ENCODE assay signal across 20 cellular contexts in the genomic region with DNA sequence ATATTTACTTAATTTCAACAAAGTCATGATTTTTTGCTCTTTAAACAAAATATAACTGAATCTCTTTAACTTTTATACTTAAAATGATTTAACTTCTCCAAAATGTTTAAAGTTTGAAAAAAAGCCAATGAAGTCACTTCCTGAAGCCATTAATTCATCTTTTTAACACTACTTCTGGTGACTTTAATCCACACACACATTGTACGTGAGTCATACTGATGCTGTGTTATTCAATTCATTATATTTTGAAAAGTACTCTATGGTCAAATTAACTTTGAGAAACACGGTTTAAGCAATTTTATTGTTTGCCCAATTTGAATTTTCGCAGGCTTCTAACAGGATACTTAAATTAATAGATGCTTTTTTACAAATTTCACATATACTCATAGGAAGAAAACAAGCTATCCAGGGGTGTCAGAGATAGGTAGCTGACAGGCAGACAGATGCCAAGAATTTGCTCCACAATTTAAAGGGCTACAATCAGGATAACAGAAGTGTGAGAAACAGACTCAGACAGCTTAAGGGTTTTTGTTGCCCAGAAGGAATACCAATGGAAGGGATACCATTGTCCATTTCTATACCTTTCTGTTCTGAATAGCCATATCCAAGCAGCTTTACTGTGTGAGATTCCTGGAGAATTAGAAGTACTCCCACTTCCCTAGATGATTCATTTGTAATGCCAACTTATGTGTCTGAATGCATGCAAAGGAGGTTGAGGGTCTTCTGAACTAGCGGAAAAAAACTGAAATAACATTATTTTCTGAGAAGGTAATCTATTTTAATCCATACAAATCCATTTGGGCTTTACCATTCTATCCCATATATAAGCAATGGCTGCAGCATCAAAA.
DNase-seq lines count a peak whose midpoint lies in the region; ATAC-seq and TF ChIP-seq lines count a peak whose summit lies in the region.
"Had no signal": no experiment of that assay in that cellular context is flagged by ENCODE, and none has a peak within 500 bp of the region (broad histone marks: within the 10 kb centered on the region; RNA-seq: fewer than 3 reads in every experiment).

No MANE protein-coding gene starts in this region.

- H3K4me1 ChIP-seq in SK-N-SH (ENCODE audit: control insufficient read depth in 1 of 2, insufficient read depth in 2 of 2, low read depth in 1 of 2, low read length in 1 of 2) (peaks cover 29% of the 10 kb centered on the region in 2 experiments; a peak in 3 of 4 replicates), smooth muscle cell (ENCODE audit: low read depth) (peaks cover 37% of the 10 kb centered on the region)

- DNase-seq in SK-N-SH (no peak), dermis blood vessel endothelial cell (peak; percentile 64), left ventricle myocardium superior (no peak), smooth muscle cell (lab: John Stamatoyannopoulos, UW; ENCODE audit: unreplicated experiment) (no peak), MG63 (no peak), foreskin melanocyte (no peak)
- DNase-seq in activated naive CD4-positive, alpha-beta T cell treated with anti-CD3 and anti-CD28 coated beads, Interleukin-2, amount 50 U/mL, for 16 hours: no peak
- DNase-seq: activated CD4-positive, alpha-beta T cell treated with anti-CD3 and anti-CD28 coated beads for 48 hours; activated CD8-positive, alpha-beta memory T cell treated with anti-CD3 and anti-CD28 coated beads, Interleukin-2, amount 50 U/mL, for 48 hours; activated gamma-delta T cell; CD4-positive, alpha-beta T cell; head of caudate nucleus; NCI-H1048; NCI-H2081 treated with DMSO at 0.1 percent for 48 hours; NCI-H526; retina; stimulated activated naive CD8-positive, alpha-beta T cell treated with anti-CD3 and anti-CD28 coated beads, Interleukin-15, amount 100 ng/mL, for 72 hours; upper lobe of left lung had no signal

- H3K36me3 ChIP-seq in SK-N-SH (replicated peaks in 1 of 2; ENCODE audit: control insufficient read depth in 1 of 2, insufficient read depth in 2 of 2, low read length in 1 of 2) (peaks cover 0 to 8% of the 10 kb centered on the region in 2 experiments), smooth muscle cell (ENCODE audit: low read depth) (no peaks in the 10 kb centered on the region), MG63 (no peaks in the 10 kb centered on the region; the same call in 1 of the 2 replicates)
- H3K36me3 ChIP-seq: upper lobe of left lung had no signal

- peaks cover 79% of the 10 kb centered on the region for H4K20me1 ChIP-seq in SK-N-SH (ENCODE audit: insufficient read depth)
- H4K20me1 ChIP-seq in smooth muscle cell (ENCODE audit: low read depth): peaks cover 49% of the 10 kb centered on the region

- intact Hi-C loops in left ventricle myocardium superior (cut with micrococcal nuclease): loop anchor here (10.0 kb wide), 1 partner anchor 75 kb away; no protein-coding TSS in a partner anchor

- peak overlapping the region; percentile 11 to 29; a peak in 3 of 4 replicates for H3K27ac ChIP-seq in SK-N-SH (ENCODE audit: low read depth in 2 of 2, low read length in 1 of 2)
- H3K27ac ChIP-seq in smooth muscle cell (ENCODE audit: low read depth): peak overlapping the region; percentile 75
- H3K27ac ChIP-seq: 22Rv1, upper lobe of left lung had no signal

- WGBS in SK-N-SH (ENCODE audit: low lambda C conversion rate): 65% methylated on average over 4 of the region's 4 CpGs
- 56% methylated on average over 4 of the region's 4 CpGs for WGBS in smooth muscle cell (ENCODE audit: low lambda C conversion rate)

- TF ChIP-seq RAD21 in SK-N-SH (IDR thresholded peaks at IDR 0.05; ENCODE audit: low read length): no peak

- TF ChIP-seq CTCF in SK-N-SH (IDR thresholded peaks at IDR 0.05): no peak
- TF ChIP-seq CTCF in smooth muscle cell (IDR thresholded peaks at IDR 0.05; ENCODE audit: borderline replicate concordance, insufficient read depth, poor library complexity, severe bottlenecking): no peak

- ATAC-seq in SK-N-SH treated with all-trans-retinoic acid at 6 μM for 48 hours: no peak
- peak; percentile 55 for ATAC-seq in left ventricle myocardium superior
- ATAC-seq: stimulated activated naive CD8-positive, alpha-beta T cell treated with anti-CD3 and anti-CD28 coated beads, Interleukin-15, amount 100 ng/mL, for 72 hours had no signal

- TF ChIP-seq EP300 in SK-N-SH (IDR thresholded peaks at IDR 0.05; ENCODE audit: borderline replicate concordance in 1 of 2, low read depth in 1 of 2, low read length in 1 of 2): no peak

- peaks cover 6% of the 10 kb centered on the region for H3F3A ChIP-seq in SK-N-SH (replicated peaks; ENCODE audit: insufficient read depth)
- peaks cover 7% of the 10 kb centered on the region for H3F3A ChIP-seq in smooth muscle cell (ENCODE audit: low read depth)

- H3K4me3 ChIP-seq in SK-N-SH (ENCODE audit: low read depth in 2 of 2, low read length in 1 of 2) (no peak overlapping the region), smooth muscle cell (no peak overlapping the region), MG63 (no peak overlapping the region)
- H3K4me3 ChIP-seq: upper lobe of left lung had no signal

- CTCF ChIA-PET in SK-N-SH (lab: Yijun Ruan, JAX): interaction anchor here (0.9 to 1.7 kb wide), 3 partner anchors 149 to 278 kb away, joined by 3 to 4 read pairs (median 3); no protein-coding TSS in a partner anchor

- no peak overlapping the region for H2AFZ ChIP-seq in SK-N-SH (ENCODE audit: low read depth)
- H2AFZ ChIP-seq in smooth muscle cell (ENCODE audit: low read depth): no peak overlapping the region

- no peaks in the 10 kb centered on the region for H3K27me3 ChIP-seq in SK-N-SH (ENCODE audit: insufficient read depth)
- no peaks in the 10 kb centered on the region for H3K27me3 ChIP-seq in smooth muscle cell (ENCODE audit: low read depth)
- no peaks in the 10 kb centered on the region for H3K27me3 ChIP-seq in MG63
- H3K27me3 ChIP-seq: upper lobe of left lung had no signal

- no peaks in the 10 kb centered on the region for H3K9me2 ChIP-seq in SK-N-SH

- H3K4me2 ChIP-seq in SK-N-SH: no peak overlapping the region; the same call in 1 of the 2 replicates
- H3K4me2 ChIP-seq in smooth muscle cell: peak overlapping the region; percentile 63

- H3K9ac ChIP-seq in SK-N-SH (no peak overlapping the region), smooth muscle cell (ENCODE audit: low read depth) (no peak overlapping the region)

- H3K9me3 ChIP-seq in SK-N-SH (no peaks in the 10 kb centered on the region), smooth muscle cell (replicated peaks; ENCODE audit: low read depth) (no peaks in the 10 kb centered on the region), MG63 (no peaks in the 10 kb centered on the region)
- H3K9me3 ChIP-seq: upper lobe of left lung had no signal

- H3K79me2 ChIP-seq in SK-N-SH (ENCODE audit: insufficient read depth): peaks cover 99% of the 10 kb centered on the region
- H3K79me2 ChIP-seq in smooth muscle cell (ENCODE audit: low read depth): peaks cover 82% of the 10 kb centered on the region

- POLR2A ChIA-PET in SK-N-SH (lab: Yijun Ruan, JAX): no interaction called here

TF ChIP-seq in SK-N-SH, 30 proteins besides CTCF, POLR2A, EP300 and RAD21:
- TF ChIP-seq GABPA (IDR thresholded peaks at IDR 0.05; ENCODE audit: low read depth) (no peak), RXRA (IDR thresholded peaks at IDR 0.05; ENCODE audit: borderline replicate concordance, low read depth) (no peak), RFX5 (IDR thresholded peaks at IDR 0.05; ENCODE audit: low read length) (no peak)
- TF ChIP-seq, protein P1, sequence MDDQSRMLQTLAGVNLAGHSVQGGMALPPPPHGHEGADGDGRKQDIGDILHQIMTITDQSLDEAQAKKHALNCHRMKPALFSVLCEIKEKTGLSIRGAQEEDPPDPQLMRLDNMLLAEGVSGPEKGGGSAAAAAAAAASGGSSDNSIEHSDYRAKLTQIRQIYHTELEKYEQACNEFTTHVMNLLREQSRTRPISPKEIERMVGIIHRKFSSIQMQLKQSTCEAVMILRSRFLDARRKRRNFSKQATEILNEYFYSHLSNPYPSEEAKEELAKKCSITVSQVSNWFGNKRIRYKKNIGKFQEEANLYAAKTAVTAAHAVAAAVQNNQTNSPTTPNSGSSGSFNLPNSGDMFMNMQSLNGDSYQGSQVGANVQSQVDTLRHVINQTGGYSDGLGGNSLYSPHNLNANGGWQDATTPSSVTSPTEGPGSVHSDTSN (IDR thresholded peaks at IDR 0.05): 0 out of 2 replicates have a peak, but pooled peaks have one; percentile 9

TF ChIP-seq in SK-N-SH treated with all-trans-retinoic acid at 6 μM for 48 hours, 23 proteins besides CTCF, POLR2A, EP300 and RAD21 (continues in another document):
- TF ChIP-seq ZNF565 (CRISPR knock-in tag; conservative IDR thresholded peaks at IDR 0.05; ENCODE audit: low read depth): no peak
- TF ChIP-seq ZFP3 (CRISPR knock-in tag; IDR thresholded peaks at IDR 0.05): no peak
- TF ChIP-seq CSDC2 (CRISPR knock-in tag; IDR thresholded peaks at IDR 0.05): no peak
- TF ChIP-seq ZNF8 (CRISPR knock-in tag; IDR thresholded peaks at IDR 0.05): no peak
- TF ChIP-seq BACH2 (CRISPR knock-in tag; IDR thresholded peaks at IDR 0.05; ENCODE audit: borderline replicate concordance): no peak
- TF ChIP-seq ZC3H10 (CRISPR knock-in tag; IDR thresholded peaks at IDR 0.05): no peak
- no peak for TF ChIP-seq ZFP30 (CRISPR knock-in tag; IDR thresholded peaks at IDR 0.05)
- TF ChIP-seq, protein P2, sequence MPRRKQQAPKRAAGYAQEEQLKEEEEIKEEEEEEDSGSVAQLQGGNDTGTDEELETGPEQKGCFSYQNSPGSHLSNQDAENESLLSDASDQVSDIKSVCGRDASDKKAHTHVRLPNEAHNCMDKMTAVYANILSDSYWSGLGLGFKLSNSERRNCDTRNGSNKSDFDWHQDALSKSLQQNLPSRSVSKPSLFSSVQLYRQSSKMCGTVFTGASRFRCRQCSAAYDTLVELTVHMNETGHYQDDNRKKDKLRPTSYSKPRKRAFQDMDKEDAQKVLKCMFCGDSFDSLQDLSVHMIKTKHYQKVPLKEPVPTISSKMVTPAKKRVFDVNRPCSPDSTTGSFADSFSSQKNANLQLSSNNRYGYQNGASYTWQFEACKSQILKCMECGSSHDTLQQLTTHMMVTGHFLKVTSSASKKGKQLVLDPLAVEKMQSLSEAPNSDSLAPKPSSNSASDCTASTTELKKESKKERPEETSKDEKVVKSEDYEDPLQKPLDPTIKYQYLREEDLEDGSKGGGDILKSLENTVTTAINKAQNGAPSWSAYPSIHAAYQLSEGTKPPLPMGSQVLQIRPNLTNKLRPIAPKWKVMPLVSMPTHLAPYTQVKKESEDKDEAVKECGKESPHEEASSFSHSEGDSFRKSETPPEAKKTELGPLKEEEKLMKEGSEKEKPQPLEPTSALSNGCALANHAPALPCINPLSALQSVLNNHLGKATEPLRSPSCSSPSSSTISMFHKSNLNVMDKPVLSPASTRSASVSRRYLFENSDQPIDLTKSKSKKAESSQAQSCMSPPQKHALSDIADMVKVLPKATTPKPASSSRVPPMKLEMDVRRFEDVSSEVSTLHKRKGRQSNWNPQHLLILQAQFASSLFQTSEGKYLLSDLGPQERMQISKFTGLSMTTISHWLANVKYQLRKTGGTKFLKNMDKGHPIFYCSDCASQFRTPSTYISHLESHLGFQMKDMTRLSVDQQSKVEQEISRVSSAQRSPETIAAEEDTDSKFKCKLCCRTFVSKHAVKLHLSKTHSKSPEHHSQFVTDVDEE (CRISPR knock-in tag; IDR thresholded peaks at IDR 0.05): no peak
- TF ChIP-seq SNAI2 (CRISPR knock-in tag; IDR thresholded peaks at IDR 0.05): no peak
